In genomic region chr22:48574776-48575566, GRCh38 we compare ENCODE assay signal across 9 cellular contexts.
DNase-seq lines count a peak whose midpoint lies in the region; ATAC-seq and TF ChIP-seq lines count a peak whose summit lies in the region.
"Had no signal": no experiment of that assay in that cellular context is flagged by ENCODE, and none has a peak within 500 bp of the region (broad histone marks: within the 10 kb centered on the region; RNA-seq: fewer than 3 reads in every experiment).

No MANE protein-coding gene starts in this region.

- H3K27ac Mint-ChIP-seq in activated T-cell treated with anti-CD3 and anti-CD28 coated beads, Interleukin-2, amount 50 U/mL, for 24 hours = no peak overlapping the region

- peaks cover 42% of the 10 kb centered on the region for H3K27me3 Mint-ChIP-seq in activated T-cell treated with anti-CD3 and anti-CD28 coated beads, Interleukin-2, amount 50 U/mL, for 24 hours

- peak; percentile 35 for TF ChIP-seq CTCF in AG10803 (conservative IDR thresholded peaks at IDR 0.05; ENCODE audit: low read length)

- peak overlapping the region; percentile 24 for H3K4me3 Mint-ChIP-seq in activated T-cell treated with anti-CD3 and anti-CD28 coated beads, Interleukin-2, amount 50 U/mL, for 24 hours

- H3K4me3 ChIP-seq in AG10803 (ENCODE audit: low read length) = no peak overlapping the region

- DNase-seq in AG10803 (ENCODE audit: low read depth) (peak; percentile 49), H4 (ENCODE audit: low spot score) (peak; percentile 61), iPS-NIHi11 (ENCODE audit: low spot score) (peak; percentile 98), inferior parietal cortex (ENCODE audit: extremely low spot score) (no peak)
- DNase-seq in activated T-cell treated with anti-CD3 and anti-CD28 coated beads, Interleukin-2, amount 50 U/mL, for 24 hours = peak; percentile 36
- peak; percentile 57 for DNase-seq in stimulated activated CD8-positive, alpha-beta memory T cell treated with anti-CD3 and anti-CD28 coated beads, Interleukin-4, amount 100 ng/mL, for 48 hours

- peaks cover 20% of the 10 kb centered on the region for H3K9me3 Mint-ChIP-seq in activated T-cell treated with anti-CD3 and anti-CD28 coated beads, Interleukin-2, amount 50 U/mL, for 24 hours

- H3K4me1 Mint-ChIP-seq in activated T-cell treated with anti-CD3 and anti-CD28 coated beads, Interleukin-2, amount 50 U/mL, for 24 hours (ENCODE audit: low read depth) = peaks cover 1% of the 10 kb centered on the region

- no peak for ATAC-seq in HG02623 (IDR thresholded peaks at IDR 0.05; ENCODE audit: unreplicated experiment)
- no peak for ATAC-seq in activated CD4-positive, CD25-positive, alpha-beta regulatory T cell treated with anti-CD3 and anti-CD28 coated beads, Interleukin-2, amount 50 U/mL, for 24 hours
- ATAC-seq: HCT116 had no signal

- H3K36me3 Mint-ChIP-seq in activated T-cell treated with anti-CD3 and anti-CD28 coated beads, Interleukin-2, amount 50 U/mL, for 24 hours (ENCODE audit: low read depth) = peaks cover 2% of the 10 kb centered on the region
